Comparison of ENCODE assay signal across 8 cellular contexts in genomic region chr7:106947244-106947728, GRCh38.
DNase-seq lines count a peak whose midpoint lies in the region; ATAC-seq, FAIRE-seq and TF ChIP-seq lines count a peak whose summit lies in the region.

No MANE protein-coding gene starts in this region.

- intact Hi-C loops in activated naive CD4-positive, alpha-beta T cell treated with anti-CD3 and anti-CD28 coated beads for 36 hours (cut with micrococcal nuclease) = loop anchor here (1.0 to 5.0 kb wide), 3 partner anchors 154 to 780 kb away; no protein-coding TSS in a partner anchor
- intact Hi-C loops in heart left ventricle (cut with DNase I) = loop anchor here (1.0 to 10.0 kb wide), 6 partner anchors 100 to 928 kb away; no protein-coding TSS in a partner anchor

- no peaks in the 10 kb centered on the region for H3K9me3 Mint-ChIP-seq in activated naive CD4-positive, alpha-beta T cell treated with anti-CD3 and anti-CD28 coated beads for 36 hours

- CTCF ChIA-PET in activated naive CD4-positive, alpha-beta T cell treated with anti-CD3 and anti-CD28 coated beads for 36 hours (lab: Charles Lee) = interaction anchor here (0.5 to 6.5 kb wide), 9 partner anchors 9 to 456 kb away, joined by 3 to 69 read pairs (median 3); partner anchors contain the start of gene HBP1

- no peak overlapping the region for H3K27ac ChIP-seq in heart left ventricle

- no peak overlapping the region for H3K4me3 Mint-ChIP-seq in activated naive CD4-positive, alpha-beta T cell treated with anti-CD3 and anti-CD28 coated beads for 36 hours

- no peaks in the 10 kb centered on the region for H3K36me3 ChIP-seq in heart left ventricle

- peaks cover 1% of the 10 kb centered on the region for H3K27me3 Mint-ChIP-seq in activated naive CD4-positive, alpha-beta T cell treated with anti-CD3 and anti-CD28 coated beads for 36 hours (ENCODE audit: low read depth)

- peak; percentile 82 for FAIRE-seq in A204.1 (lab: Jason Lieb, UNC)

- H3K4me1 Mint-ChIP-seq in activated naive CD4-positive, alpha-beta T cell treated with anti-CD3 and anti-CD28 coated beads for 36 hours (ENCODE audit: low read depth) = no peaks in the 10 kb centered on the region

- H3K27ac Mint-ChIP-seq in activated naive CD4-positive, alpha-beta T cell treated with anti-CD3 and anti-CD28 coated beads for 36 hours = no peak overlapping the region

- WGBS in heart left ventricle, 4 donors = 2 to 4% (median 3%) methylated on average over 1 of the region's 1 CpG

- DNase-seq in GM04503 (ENCODE audit: low read depth) (peak; percentile 21), HT1080 (ENCODE audit: low read depth) (peak; percentile 65), NCI-H82 treated with DMSO at 0.1 percent for 48 hours (lab: John Stamatoyannopoulos, UW; ENCODE audit: unreplicated experiment) (peak; percentile 1), heart left ventricle (peak in 4 of 5 donors; percentile 30 to 55 (median 42)), putamen (ENCODE audit: low spot score) (peak; percentile 59)
- peak; percentile 48 for DNase-seq in activated naive CD4-positive, alpha-beta T cell treated with anti-CD3 and anti-CD28 coated beads for 36 hours

- no peak for TF ChIP-seq POLR2A in heart left ventricle (IDR thresholded peaks at IDR 0.05)

- H3K27me3 ChIP-seq in heart left ventricle = no peaks in the 10 kb centered on the region

- peaks cover 0 to 2% (median 0%) of the 10 kb centered on the region in 12 donors for H3K4me1 ChIP-seq in heart left ventricle

- TF ChIP-seq CTCF in heart left ventricle (IDR thresholded peaks at IDR 0.05) = peak; percentile 54 to 82 (median 72)

- H3K36me3 Mint-ChIP-seq in activated naive CD4-positive, alpha-beta T cell treated with anti-CD3 and anti-CD28 coated beads for 36 hours (ENCODE audit: low read depth) = no peaks in the 10 kb centered on the region

- H3K4me3 ChIP-seq in heart left ventricle = no peak overlapping the region

- no peaks in the 10 kb centered on the region for H3K9me3 ChIP-seq in heart left ventricle

- ATAC-seq in heart left ventricle (peak; percentile 67 to 90 (median 86)), HG03196 (IDR thresholded peaks at IDR 0.05; ENCODE audit: unreplicated experiment) (no peak)

Comparison
In these comparisons a context has a peak if more than half of its experiments do, and no peak if none do; other contexts are left out.
1. DNase-seq: peak in every context shown above with its lines; median percentile 65 in HT1080; 59 in putamen; 48 in activated naive CD4-positive, alpha-beta T cell treated with anti-CD3 and anti-CD28 coated beads for 36 hours; 42 in heart left ventricle; 21 in GM04503; 1 in NCI-H82 treated with DMSO at 0.1 percent for 48 hours.